21 cellular contexts compared by ENCODE assay signal in genomic region chr12:14991069-14991468, GRCh38. TPM values are rescaled to one million over a fixed set of nuclear protein-coding genes. Genes with fewer than 3 reads are reported as not detected.
A peak's percentile ranks its signal among the peaks of the same experiment; 100 is the strongest.
DNase-seq lines count a peak whose midpoint lies in the region; ATAC-seq, FAIRE-seq and TF ChIP-seq lines count a peak whose summit lies in the region.
"Had no signal": no experiment of that assay in that cellular context is flagged by ENCODE, and none has a peak within 500 bp of the region (broad histone marks: within the 10 kb centered on the region; RNA-seq: fewer than 3 reads in every experiment).

No MANE protein-coding gene starts in this region.

- H2AFZ ChIP-seq in astrocyte (ENCODE audit: low read depth, low read length), result no peak overlapping the region

- no peak for TF ChIP-seq POLR2A in body of pancreas (IDR thresholded peaks at IDR 0.05)

- H3K4me1 Mint-ChIP-seq in astrocyte (ENCODE audit: low read depth, unreplicated experiment), result peaks cover 12% of the 10 kb centered on the region
- H3K4me1 Mint-ChIP-seq: H9 had no signal

- no peak overlapping the region for H3K4me3 ChIP-seq in astrocyte (ENCODE audit: insufficient read depth, low read depth, low read length)
- H3K4me3 ChIP-seq in body of pancreas, result no peak overlapping the region
- H3K4me3 ChIP-seq in coronary artery, result no peak overlapping the region

- H3K27me3 Mint-ChIP-seq in astrocyte (ENCODE audit: low read depth, unreplicated experiment), result no peaks in the 10 kb centered on the region
- H3K27me3 Mint-ChIP-seq: T-cell had no signal

- no peaks in the 10 kb centered on the region for H3K4me1 ChIP-seq in astrocyte (ENCODE audit: insufficient read depth, low read length)
- H3K4me1 ChIP-seq in body of pancreas, result no peaks in the 10 kb centered on the region

- no peaks in the 10 kb centered on the region for H3K79me2 ChIP-seq in astrocyte (ENCODE audit: insufficient read depth, low read length)

- H3K27me3 ChIP-seq in astrocyte (ENCODE audit: insufficient read depth, low read length) (no peaks in the 10 kb centered on the region), body of pancreas (no peaks in the 10 kb centered on the region)

- H3K36me3 Mint-ChIP-seq in astrocyte (ENCODE audit: low read depth, unreplicated experiment), result no peaks in the 10 kb centered on the region
- H3K36me3 Mint-ChIP-seq: CD8-positive, alpha-beta T cell; T-cell had no signal

- no peaks in the 10 kb centered on the region for H4K20me1 ChIP-seq in astrocyte (ENCODE audit: insufficient read depth, low read length)

- H3K9ac ChIP-seq in astrocyte (ENCODE audit: low read length), result no peak overlapping the region
- H3K9ac ChIP-seq: KMS-11 had no signal

- H3K4me3 Mint-ChIP-seq in astrocyte (ENCODE audit: unreplicated experiment), result no peak overlapping the region
- H3K4me3 Mint-ChIP-seq: CD8-positive, alpha-beta T cell; H9; T-cell had no signal

- H3K9me3 Mint-ChIP-seq in astrocyte (ENCODE audit: unreplicated experiment), result peaks cover 4% of the 10 kb centered on the region

- peak; percentile 17 for FAIRE-seq in astrocyte (lab: Jason Lieb, UNC)

- no peaks in the 10 kb centered on the region for H3K9me3 ChIP-seq in astrocyte (ENCODE audit: insufficient read depth, low read depth, low read length)
- H3K9me3 ChIP-seq in body of pancreas, result no peaks in the 10 kb centered on the region

- H3K36me3 ChIP-seq in astrocyte (ENCODE audit: insufficient read depth, low read length) (no peaks in the 10 kb centered on the region), body of pancreas (replicated peaks in 1 of 2; ENCODE audit: insufficient read depth in 1 of 2, low read depth in 2 of 2) (no peaks in the 10 kb centered on the region)

- intact Hi-C loops in body of pancreas (cut with DNase I), result no loop called here

- peak; percentile 22 to 47 for ATAC-seq in activated CD4-positive, CD25-positive, alpha-beta regulatory T cell treated with anti-CD3 and anti-CD28 coated beads, Interleukin-2, amount 50 U/mL, for 24 hours
- ATAC-seq in GM21390 (IDR thresholded peaks at IDR 0.05; ENCODE audit: unreplicated experiment) (peak; percentile 56), body of pancreas (no peak)
- ATAC-seq: CD8-positive, alpha-beta T cell; T-cell had no signal

- TF ChIP-seq CTCF in astrocyte (IDR thresholded peaks at IDR 0.05; ENCODE audit: insufficient read depth, low read depth, low read length), result no peak
- no peak for TF ChIP-seq CTCF in body of pancreas (IDR thresholded peaks at IDR 0.05)
- no peak for TF ChIP-seq CTCF in coronary artery (IDR thresholded peaks at IDR 0.05)

- H3K4me2 ChIP-seq in astrocyte (ENCODE audit: low read length), result no peak overlapping the region
- H3K4me2 ChIP-seq: KMS-11 had no signal

- no peak overlapping the region for H3K27ac Mint-ChIP-seq in astrocyte (ENCODE audit: unreplicated experiment)
- H3K27ac Mint-ChIP-seq: CD8-positive, alpha-beta T cell; H9 had no signal

- no peak for DNase-seq in activated CD4-positive, CD25-positive, alpha-beta regulatory T cell (lab: John Stamatoyannopoulos, UW)
- DNase-seq in astrocyte (ENCODE audit: low read depth) (no peak), body of pancreas (no peak), NCI-H226 (no peak), coronary artery (ENCODE audit: low spot score) (no peak), mucosa of gallbladder (ENCODE audit: low spot score) (no peak)
- DNase-seq: CD8-positive, alpha-beta T cell; DMS79 treated with DMSO at 0.1 percent for 48 hours; H9; NCI-H1092; NCI-H2081 treated with DMSO at 0.1 percent for 48 hours; NCI-H524; T-cell; T-helper 9 cell had no signal

- H3K27ac ChIP-seq in astrocyte (ENCODE audit: low read depth, low read length), result no peak overlapping the region
- no peak overlapping the region for H3K27ac ChIP-seq in body of pancreas
- H3K27ac ChIP-seq in coronary artery, result no peak overlapping the region
- H3K27ac ChIP-seq: 22Rv1, KMS-11 had no signal

RNA-seq across cellular contexts. Expression of gene PDE6H, which starts 18.2 kb away (rescaled TPM):
- total RNA-seq in astrocyte (not detected in 2 replicates), body of pancreas (not detected), mucosa of gallbladder (not detected)
- total RNA-seq: CD8-positive, alpha-beta T cell; G401; H9; MCF 10A; SK-MEL-5; T-cell had no signal

RNA-seq across cellular contexts. Expression of gene ARHGDIB, which starts 29.7 kb away (rescaled TPM):
- total RNA-seq in astrocyte (14.6 and 19.0 TPM in 2 replicates), body of pancreas (10 to 100 TPM; 19.8 to 36.6 TPM), mucosa of gallbladder (86.1 TPM)
- total RNA-seq: G401 had no signal

RNA-seq across cellular contexts. Expression of gene ERP27, which starts 52.7 kb away (rescaled TPM):
- total RNA-seq in astrocyte (0.29 and 1.0 TPM in 2 replicates), body of pancreas (100 to 1,000 TPM in 1 of 2 donors, 10 to 100 TPM in 1; 79.1 to 131 TPM), mucosa of gallbladder (0.49 TPM)
- total RNA-seq: G401, H9, MCF 10A had no signal

Comparison
In these comparisons a context has a peak if more than half of its experiments do, and no peak if none do; other contexts are left out.
1. RNA of gene ERP27, which starts 52.7 kb away (total RNA-seq): 79.1 to 131 TPM in body of pancreas; 0.29 to 1.0 TPM in astrocyte and 0.49 TPM in mucosa of gallbladder (single experiment); every median in the first group is over 10 times any median in the second.